In the genomic region with DNA sequence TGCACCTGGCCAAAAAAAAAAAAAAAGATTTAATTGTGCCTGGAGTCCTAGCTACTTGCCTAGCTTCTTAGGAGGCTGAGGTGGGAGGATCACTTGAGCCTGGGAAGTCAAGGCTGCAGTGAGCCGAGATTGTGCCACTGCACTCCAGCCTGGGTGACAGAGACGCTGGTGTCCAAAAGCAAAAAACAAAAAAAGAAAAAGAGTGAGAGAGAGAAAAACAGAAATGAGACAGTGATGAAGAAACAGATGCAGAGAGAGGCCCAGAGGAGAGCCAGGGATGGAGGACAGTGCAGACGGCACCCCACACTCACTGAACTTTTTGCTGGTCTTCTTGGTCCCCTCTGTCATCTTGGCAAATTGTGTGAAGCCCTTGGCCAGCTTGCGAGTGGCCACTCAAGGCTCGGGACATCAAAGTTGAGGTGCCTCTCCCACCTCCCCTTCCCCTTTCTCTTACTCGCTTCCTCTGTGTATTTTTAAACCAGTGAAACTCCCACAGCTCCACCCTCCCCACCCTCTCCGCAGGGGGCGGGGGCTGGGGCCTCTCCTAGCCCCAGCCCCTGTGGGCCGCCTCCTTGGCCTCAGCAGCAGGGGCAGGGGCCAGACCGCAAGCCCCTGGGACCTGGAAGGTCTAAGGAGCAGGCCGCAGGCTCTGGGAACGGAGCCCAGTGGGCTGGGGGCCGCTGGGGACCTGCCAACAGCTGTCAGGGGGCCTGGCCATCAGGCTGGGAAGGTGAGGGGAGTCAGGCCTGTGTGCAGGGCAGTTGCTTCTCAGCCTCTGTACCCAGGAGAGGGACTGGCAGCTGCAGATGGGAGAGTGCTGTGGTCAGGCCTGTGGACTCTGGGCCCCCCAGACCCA, we compare ENCODE assay signal across 8 cellular contexts. TPM values are rescaled to one million over a fixed set of nuclear protein-coding genes. Genes with fewer than 3 reads are reported as not detected.
A peak's percentile ranks its signal among the peaks of the same experiment; 100 is the strongest.
DNase-seq lines count a peak whose midpoint lies in the region; ATAC-seq, FAIRE-seq and TF ChIP-seq lines count a peak whose summit lies in the region.

Gene SH2D3C, minus strand, starts transcription at position 387 of the 856 bp plus-strand sequence. Its CDS starts 39 bp downstream, at position 348.

- ATAC-seq in HG02763 (IDR thresholded peaks at IDR 0.05; ENCODE audit: unreplicated experiment): peak; percentile 34

- peak within 1 kb of the TSS; percentile 74 for H3K4me3 ChIP-seq in effector memory CD4-positive, alpha-beta T cell (ENCODE audit: insufficient read depth, low read depth, low read length, poor library complexity, severe bottlenecking)

- peaks cover 11% of the 10 kb centered on the region for H3K36me3 ChIP-seq in effector memory CD4-positive, alpha-beta T cell (ENCODE audit: control insufficient read depth, insufficient read depth, low read length)

- H3K9me3 ChIP-seq in effector memory CD4-positive, alpha-beta T cell (ENCODE audit: control insufficient read depth, low read length): no peaks in the 10 kb centered on the region

- DNase-seq in GM12891 (ENCODE audit: insufficient read length, low spot score): no peak
- no peak for DNase-seq in effector memory CD4-positive, alpha-beta T cell
- DNase-seq in posterior vena cava (ENCODE audit: low spot score): no peak
- no peak for DNase-seq in NCI-H345 (lab: John Stamatoyannopoulos, UW)
- DNase-seq in globus pallidus (ENCODE audit: low spot score): no peak
- no peak for DNase-seq in NCI-H446 treated with DMSO at 0.1 percent for 48 hours (lab: John Stamatoyannopoulos, UW)

- peak within 1 kb of the TSS; percentile 90 for H3K27ac ChIP-seq in effector memory CD4-positive, alpha-beta T cell (ENCODE audit: insufficient read depth, low read length, poor library complexity, severe bottlenecking)

- no peak for TF ChIP-seq POLR2A in GM12891 (IDR thresholded peaks at IDR 0.05; ENCODE audit: low read depth, low read length)

- intact Hi-C loops in T-helper 2 cell treated with Interferon-gamma antibody and Interleukin-4, amounts not matched to agents 100 ng/mL and 5 ng/mL, for 36 hours (cut with micrococcal nuclease): no loop called here
- intact Hi-C loops in posterior vena cava (cut with DNase I): no loop called here

- FAIRE-seq in GM12891 (lab: Jason Lieb, UNC): no peak

- H3K4me1 ChIP-seq in effector memory CD4-positive, alpha-beta T cell (ENCODE audit: control insufficient read depth, insufficient read depth, low read length, poor library complexity, severe bottlenecking): peaks cover 50% of the 10 kb centered on the region

- no peaks in the 10 kb centered on the region for H3K27me3 ChIP-seq in effector memory CD4-positive, alpha-beta T cell (replicated peaks; ENCODE audit: control insufficient read depth, insufficient read depth, low read length, poor library complexity, severe bottlenecking)

TF ChIP-seq in GM12891, 5 proteins besides CTCF, POLR2A, EP300 and RAD21:
- TF ChIP-seq TAF1 (IDR thresholded peaks at IDR 0.05; ENCODE audit: low read depth, low read length) (no peak), PAX5 (IDR thresholded peaks at IDR 0.05; ENCODE audit: insufficient read depth, low read length, severe bottlenecking) (no peak), POU2F2 (IDR thresholded peaks at IDR 0.05; ENCODE audit: low read depth, low read length) (peak; percentile 11; the same call in 1 of the 2 replicates), SPI1 (IDR thresholded peaks at IDR 0.05; ENCODE audit: low read depth, low read length) (peak; percentile 90)

RNA-seq across cellular contexts. Expression of gene SH2D3C, which starts in this region (rescaled TPM):
- 10.6 TPM for polyA plus RNA-seq in GM12891 (2012; ENCODE audit: low read depth, missing spikeins)
- 57.6 and 58.4 TPM in 2 replicates for total RNA-seq in T-helper 2 cell treated with Interferon-gamma antibody and Interleukin-4, amounts not matched to agents 100 ng/mL and 5 ng/mL, for 36 hours
- total RNA-seq in posterior vena cava: 10 to 100 TPM; 13.7 to 18.9 TPM
